In genomic region chr3:169383770-169384169, GRCh38 we compare ENCODE assay signal across 27 cellular contexts.
"Had no signal": no experiment of that assay in that cellular context is flagged by ENCODE, and none has a peak within 500 bp of the region (broad histone marks: within the 10 kb centered on the region; RNA-seq: fewer than 3 reads in every experiment).

No MANE protein-coding gene starts in this region.

- H3K4me3 ChIP-seq: adrenal gland, SJCRH30 had no signal

- H3K4me3 Mint-ChIP-seq: activated CD4-positive, alpha-beta memory T cell treated with anti-CD3 and anti-CD28 coated beads, Interleukin-2, amount 10 ng/mL, durations not matched to agents 7 days and 5 days; activated CD4-positive, alpha-beta T cell treated with anti-CD3 and anti-CD28 coated beads for 36 hours; activated naive CD8-positive, alpha-beta T cell treated with anti-CD3 and anti-CD28 coated beads, Interleukin-2, amount 10 ng/mL, durations not matched to agents 7 days and 5 days; activated T-helper 17 cell treated with anti-CD3 and anti-CD28 coated beads, Interleukin-2, amount 50 U/mL, for 72 hours had no signal

- H3K4me1 Mint-ChIP-seq: activated CD4-positive, alpha-beta memory T cell treated with anti-CD3 and anti-CD28 coated beads, Interleukin-2, amount 10 ng/mL, durations not matched to agents 7 days and 5 days; activated CD4-positive, alpha-beta T cell treated with anti-CD3 and anti-CD28 coated beads for 36 hours; activated naive CD8-positive, alpha-beta T cell treated with anti-CD3 and anti-CD28 coated beads, Interleukin-2, amount 10 ng/mL, durations not matched to agents 7 days and 5 days; activated T-helper 17 cell treated with anti-CD3 and anti-CD28 coated beads, Interleukin-2, amount 50 U/mL, for 72 hours had no signal

- H3K9me3 ChIP-seq: adrenal gland, SJCRH30, SK-N-SH had no signal

- DNase-seq: activated CD4-positive, alpha-beta memory T cell treated with anti-CD3 and anti-CD28 coated beads, Interleukin-2, amount 10 ng/mL, durations not matched to agents 7 days and 5 days; activated CD4-positive, alpha-beta T cell treated with anti-CD3 and anti-CD28 coated beads for 36 hours; activated CD4-positive, alpha-beta T cell treated with anti-CD3 and anti-CD28 coated beads, Interleukin-2, amount 50 U/mL, for 1 hour; activated gamma-delta T cell; activated naive CD4-positive, alpha-beta T cell treated with anti-CD3 and anti-CD28 coated beads, Interleukin-2, amount 50 U/mL, for 16 hours; activated naive CD8-positive, alpha-beta T cell treated with anti-CD3 and anti-CD28 coated beads, Interleukin-2, amount 10 ng/mL, durations not matched to agents 7 days and 5 days; activated T-cell treated with anti-CD3 and anti-CD28 coated beads for 4 hours; activated T-cell treated with anti-CD3 and anti-CD28 coated beads, Interleukin-2, amount 50 U/mL, for 48 hours; adrenal gland; anterior cingulate cortex; central memory CD4-positive, alpha-beta T cell; Kasumi-1; KBM-7; MV-4-11; NCI-H1105; NCI-H1436; NCI-H1694 treated with DMSO at 0.1 percent for 48 hours; NCI-H2029 treated with DMSO at 0.1 percent for 48 hours; NCI-H345; NCI-H510A; NCI-H526 treated with DMSO at 0.1 percent for 48 hours; NCI-H82; SJCRH30; SK-N-SH; T-helper 1 cell; WERI-Rb-1 had no signal

- H3K27me3 ChIP-seq: adrenal gland, SJCRH30 had no signal

- H3K27ac Mint-ChIP-seq: activated CD4-positive, alpha-beta memory T cell treated with anti-CD3 and anti-CD28 coated beads, Interleukin-2, amount 10 ng/mL, durations not matched to agents 7 days and 5 days; activated CD4-positive, alpha-beta T cell treated with anti-CD3 and anti-CD28 coated beads for 36 hours; activated naive CD8-positive, alpha-beta T cell treated with anti-CD3 and anti-CD28 coated beads, Interleukin-2, amount 10 ng/mL, durations not matched to agents 7 days and 5 days; activated T-helper 17 cell treated with anti-CD3 and anti-CD28 coated beads, Interleukin-2, amount 50 U/mL, for 72 hours had no signal

- H3K27ac ChIP-seq: adrenal gland, SJCRH30, WERI-Rb-1 had no signal

- H3K27me3 Mint-ChIP-seq: activated CD4-positive, alpha-beta memory T cell treated with anti-CD3 and anti-CD28 coated beads, Interleukin-2, amount 10 ng/mL, durations not matched to agents 7 days and 5 days had no signal

- H3K4me1 ChIP-seq: adrenal gland, SJCRH30 had no signal

- H3K9me3 Mint-ChIP-seq: activated CD4-positive, alpha-beta memory T cell treated with anti-CD3 and anti-CD28 coated beads, Interleukin-2, amount 10 ng/mL, durations not matched to agents 7 days and 5 days; activated naive CD8-positive, alpha-beta T cell treated with anti-CD3 and anti-CD28 coated beads, Interleukin-2, amount 10 ng/mL, durations not matched to agents 7 days and 5 days; activated T-helper 17 cell treated with anti-CD3 and anti-CD28 coated beads, Interleukin-2, amount 50 U/mL, for 72 hours had no signal

- H3K36me3 Mint-ChIP-seq: activated naive CD8-positive, alpha-beta T cell treated with anti-CD3 and anti-CD28 coated beads, Interleukin-2, amount 10 ng/mL, durations not matched to agents 7 days and 5 days had no signal

- H3K36me3 ChIP-seq: adrenal gland, SJCRH30, WERI-Rb-1 had no signal
